ENCODE assay signal across 12 cellular contexts in genomic region chr5:73764586-73764985, GRCh38.
DNase-seq lines count a peak whose midpoint lies in the region; ATAC-seq and TF ChIP-seq lines count a peak whose summit lies in the region.
"Had no signal": no experiment of that assay in that cellular context is flagged by ENCODE, and none has a peak within 500 bp of the region (broad histone marks: within the 10 kb centered on the region; RNA-seq: fewer than 3 reads in every experiment).

No MANE protein-coding gene starts in this region.

- H3K4me3 ChIP-seq in fibroblast of pulmonary artery (replicated peaks; ENCODE audit: low read depth, low read length): no peak overlapping the region
- no peak overlapping the region for H3K4me3 ChIP-seq in vagina

- TF ChIP-seq POLR2A in vagina (IDR thresholded peaks at IDR 0.05): no peak

- H3K27ac ChIP-seq in vagina: no peak overlapping the region

- ATAC-seq in HG03432 (IDR thresholded peaks at IDR 0.05; ENCODE audit: unreplicated experiment): no peak
- ATAC-seq: activated CD8-positive, alpha-beta T cell treated with anti-CD3 and anti-CD28 coated beads for 36 hours had no signal

- H3K4me1 ChIP-seq in vagina: no peaks in the 10 kb centered on the region

- no peak for TF ChIP-seq CTCF in fibroblast of pulmonary artery (IDR thresholded peaks at IDR 0.05; ENCODE audit: low read length, missing control alignments)
- no peak for TF ChIP-seq CTCF in vagina (IDR thresholded peaks at IDR 0.05)

- intact Hi-C loops in vagina (cut with DNase I): no loop called here

- DNase-seq in A172 (ENCODE audit: low spot score) (peak; percentile 74), HCEC 1CT (peak; percentile 96), SW 1271 (lab: John Stamatoyannopoulos, UW) (peak; percentile 88 to 97), fibroblast of pulmonary artery (ENCODE audit: low read depth) (peak; percentile 54), putamen (ENCODE audit: low spot score) (no peak), vagina (ENCODE audit: extremely low spot score in 2 of 2) (no peak)
- no peak for DNase-seq in activated CD8-positive, alpha-beta memory T cell treated with anti-CD3 and anti-CD28 coated beads, Interleukin-2, amount 50 U/mL, for 4 hours
- DNase-seq: ACHN; activated CD8-positive, alpha-beta T cell treated with anti-CD3 and anti-CD28 coated beads for 36 hours; nucleus accumbens; T-helper 9 cell had no signal

- peaks cover 4% of the 10 kb centered on the region for H3K9me3 ChIP-seq in vagina

- H3K27me3 ChIP-seq in vagina: no peaks in the 10 kb centered on the region

- H3K36me3 ChIP-seq in vagina: no peaks in the 10 kb centered on the region

Comparison
In these comparisons a context has a peak if more than half of its experiments do, and no peak if none do; other contexts are left out.
1. DNase-seq: peak in A172 (single experiment), HCEC 1CT (single experiment), SW 1271 (2 of 2) and fibroblast of pulmonary artery (single experiment); none in putamen (single experiment), vagina (0 of 2) and activated CD8-positive, alpha-beta memory T cell treated with anti-CD3 and anti-CD28 coated beads, Interleukin-2, amount 50 U/mL, for 4 hours (single experiment).